In genomic region chr14:31950331-31950730, GRCh38 we compare ENCODE assay signal across 16 cellular contexts.
DNase-seq lines count a peak whose midpoint lies in the region; ATAC-seq and TF ChIP-seq lines count a peak whose summit lies in the region.
"Had no signal": no experiment of that assay in that cellular context is flagged by ENCODE, and none has a peak within 500 bp of the region (broad histone marks: within the 10 kb centered on the region; RNA-seq: fewer than 3 reads in every experiment).

No MANE protein-coding gene starts in this region.

- 62 to 70% methylated on average over 7 of the region's 7 CpGs for WGBS in heart right ventricle, 2 donors
- 50 to 57% (median 55%) methylated on average over 7 of the region's 7 CpGs for whole genome bisulfite sequencing in spleen, 5 donors

- peak overlapping the region in 7 of 10 donors; percentile 11 to 81 (median 61) for H3K27ac ChIP-seq in heart right ventricle
- H3K27ac ChIP-seq in left lung = peak overlapping the region; percentile 14 to 25
- peak overlapping the region; percentile 42 to 88 (median 75) for H3K27ac ChIP-seq in spleen
- H3K27ac ChIP-seq in coronary artery = no peak overlapping the region
- H3K27ac ChIP-seq: BLaER1 had no signal

- no peaks in the 10 kb centered on the region for H3K9me3 Mint-ChIP-seq in brain
- H3K9me3 Mint-ChIP-seq: activated naive CD8-positive, alpha-beta T cell treated with anti-CD3 and anti-CD28 coated beads for 36 hours; activated T-helper 1 cell treated with anti-CD3 and anti-CD28 coated beads, Interleukin-12 subunit alpha, Interleukin-12 subunit beta, Interleukin-2, Interleukin-4 antibody, amounts not matched to agents 30 ng/mL and 10 ng/mL and 1 ng/mL, durations not matched to agents 14 hours and 24 hours and 36 hours; natural killer cell treated with Interleukin-12 subunit alpha and Interleukin-12 subunit beta and Interleukin-15 and Interleukin-18, amount 100 ng/mL, for 72 hours had no signal

- H3K36me3 Mint-ChIP-seq in brain = no peaks in the 10 kb centered on the region
- H3K36me3 Mint-ChIP-seq: activated naive CD8-positive, alpha-beta T cell treated with anti-CD3 and anti-CD28 coated beads for 36 hours; natural killer cell treated with Interleukin-12 subunit alpha and Interleukin-12 subunit beta and Interleukin-15 and Interleukin-18, amount 100 ng/mL, for 72 hours had no signal

- ATAC-seq in heart right ventricle (peak in 1 of 8 donors; percentile 7), left lung (no peak), GM18868 (IDR thresholded peaks at IDR 0.05; ENCODE audit: unreplicated experiment) (no peak)
- ATAC-seq: activated CD4-positive, CD25-positive, alpha-beta regulatory T cell treated with anti-CD3 and anti-CD28 coated beads, Interleukin-2, amount 50 U/mL, for 24 hours; natural killer cell treated with Interleukin-12 subunit alpha and Interleukin-12 subunit beta and Interleukin-15 and Interleukin-18, amount 100 ng/mL, for 72 hours had no signal

- no peaks in the 10 kb centered on the region for H3K9me3 ChIP-seq in heart right ventricle
- no peaks in the 10 kb centered on the region for H3K9me3 ChIP-seq in left lung
- no peaks in the 10 kb centered on the region for H3K9me3 ChIP-seq in spleen
- H3K9me3 ChIP-seq: BLaER1, uterus had no signal

- peak overlapping the region; percentile 26 to 97 (median 85) for H3K27ac Mint-ChIP-seq in brain
- H3K27ac Mint-ChIP-seq: activated naive CD8-positive, alpha-beta T cell treated with anti-CD3 and anti-CD28 coated beads for 36 hours; activated T-helper 1 cell treated with anti-CD3 and anti-CD28 coated beads, Interleukin-12 subunit alpha, Interleukin-12 subunit beta, Interleukin-2, Interleukin-4 antibody, amounts not matched to agents 30 ng/mL and 10 ng/mL and 1 ng/mL, durations not matched to agents 14 hours and 24 hours and 36 hours; natural killer cell treated with Interleukin-12 subunit alpha and Interleukin-12 subunit beta and Interleukin-15 and Interleukin-18, amount 100 ng/mL, for 72 hours had no signal

- peaks cover 2 to 31% (median 11%) of the 10 kb centered on the region in 9 donors for H3K4me1 ChIP-seq in heart right ventricle
- peaks cover 0 to 4% of the 10 kb centered on the region in 2 donors for H3K4me1 ChIP-seq in left lung
- H3K4me1 ChIP-seq in spleen = peaks cover 0 to 26% (median 9%) of the 10 kb centered on the region in 6 donors
- H3K4me1 ChIP-seq: BLaER1, uterus had no signal

- intact Hi-C loops in heart right ventricle (cut with DNase I) = no loop called here
- intact Hi-C loops in cardiac septum (cut with DNase I) = no loop called here
- intact Hi-C loops in left lung (cut with DNase I) = no loop called here
- intact Hi-C loops in spleen (cut with DNase I; ENCODE audit: low total_unique reads) = no loop called here

- H3K4me1 Mint-ChIP-seq in brain = peaks cover 39% of the 10 kb centered on the region

- H3K36me3 ChIP-seq in heart right ventricle (no peaks in the 10 kb centered on the region), left lung (no peaks in the 10 kb centered on the region), spleen (no peaks in the 10 kb centered on the region)
- H3K36me3 ChIP-seq: BLaER1, uterus had no signal

- H3K4me3 Mint-ChIP-seq in brain = peak overlapping the region; percentile 57 to 76 (median 61)
- H3K4me3 Mint-ChIP-seq: activated naive CD8-positive, alpha-beta T cell treated with anti-CD3 and anti-CD28 coated beads for 36 hours; activated T-helper 1 cell treated with anti-CD3 and anti-CD28 coated beads, Interleukin-12 subunit alpha, Interleukin-12 subunit beta, Interleukin-2, Interleukin-4 antibody, amounts not matched to agents 30 ng/mL and 10 ng/mL and 1 ng/mL, durations not matched to agents 14 hours and 24 hours and 36 hours; natural killer cell treated with Interleukin-12 subunit alpha and Interleukin-12 subunit beta and Interleukin-15 and Interleukin-18, amount 100 ng/mL, for 72 hours had no signal

- H3K27me3 ChIP-seq in heart right ventricle = no peaks in the 10 kb centered on the region
- H3K27me3 ChIP-seq in left lung = no peaks in the 10 kb centered on the region
- H3K27me3 ChIP-seq in spleen (replicated peaks in 1 of 7) = no peaks in the 10 kb centered on the region
- H3K27me3 ChIP-seq: BLaER1, uterus had no signal

- DNase-seq in heart right ventricle (no peak), cardiac septum (ENCODE audit: low spot score) (no peak), left lung (no peak), spleen (no peak), coronary artery (ENCODE audit: low spot score) (no peak), activated gamma-delta T cell (lab: John Stamatoyannopoulos, UW) (no peak)
- DNase-seq: activated naive CD8-positive, alpha-beta T cell treated with anti-CD3 and anti-CD28 coated beads for 36 hours; RPMI8226; stimulated activated CD8-positive, alpha-beta memory T cell treated with anti-CD3 and anti-CD28 coated beads, Interleukin-4, amount 100 ng/mL, for 48 hours had no signal

- TF ChIP-seq CTCF in heart right ventricle (IDR thresholded peaks at IDR 0.05) (no peak), brain (conservative IDR thresholded peaks at IDR 0.05) (no peak), left lung (IDR thresholded peaks at IDR 0.05) (no peak), spleen (IDR thresholded peaks at IDR 0.05 in 8 of 11, conservative IDR thresholded peaks at IDR 0.05 in 3 of 11) (no peak), coronary artery (IDR thresholded peaks at IDR 0.05) (no peak)

- H3K27me3 Mint-ChIP-seq in brain = no peaks in the 10 kb centered on the region

- TF ChIP-seq POLR2A in spleen (IDR thresholded peaks at IDR 0.05) = no peak

- H3K4me3 ChIP-seq in heart right ventricle (no peak overlapping the region), left lung (no peak overlapping the region), spleen (no peak overlapping the region), coronary artery (no peak overlapping the region)
- H3K4me3 ChIP-seq: BLaER1, uterus had no signal

Comparison
In these comparisons a context has a peak if more than half of its experiments do, and no peak if none do; other contexts are left out.
1. H3K27ac ChIP-seq: peak in heart right ventricle (7 of 10), left lung (2 of 2) and spleen (8 of 8); none in coronary artery (0 of 2).